Comparison of ENCODE assay signal across 35 cellular contexts in the genomic region with DNA sequence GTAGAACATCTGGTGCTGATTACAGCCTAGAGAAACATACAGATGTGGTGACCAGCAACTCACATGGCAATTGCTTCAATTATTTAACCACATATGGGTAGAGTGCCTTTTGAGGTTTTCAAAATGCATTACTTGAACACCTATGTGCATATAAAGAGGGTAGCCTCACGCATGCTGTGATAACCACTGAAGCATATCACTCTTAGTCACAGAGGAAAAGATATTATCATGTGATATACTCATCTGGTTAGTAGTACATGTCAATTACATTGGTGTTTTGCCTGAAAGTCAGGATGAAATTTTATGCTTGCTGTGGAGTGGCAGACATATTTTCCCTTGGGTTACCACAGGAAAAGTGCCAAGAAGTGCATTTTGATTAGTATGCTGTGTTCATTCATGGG.
A peak's percentile ranks its signal among the peaks of the same experiment; 100 is the strongest.
DNase-seq lines count a peak whose midpoint lies in the region; ATAC-seq and TF ChIP-seq lines count a peak whose summit lies in the region.
"Had no signal": no experiment of that assay in that cellular context is flagged by ENCODE, and none has a peak within 500 bp of the region (broad histone marks: within the 10 kb centered on the region; RNA-seq: fewer than 3 reads in every experiment).

No MANE protein-coding gene starts in this region.

- DNase-seq in EH (ENCODE audit: low read depth) (peak; percentile 33), SK-N-MC (ENCODE audit: low read depth, low spot score) (peak; percentile 67), fibroblast of gingiva (ENCODE audit: low read depth) (peak; percentile 34), testis (no peak), islet precursor cell (no peak), heart left ventricle (no peak)
- DNase-seq: ACHN; activated CD4-positive, alpha-beta memory T cell treated with anti-CD3 and anti-CD28 coated beads, Interleukin-2, amount 10 ng/mL, durations not matched to agents 7 days and 5 days; activated naive CD4-positive, alpha-beta T cell treated with anti-CD3 and anti-CD28 coated beads, Interleukin-2, amount 50 U/mL, for 16 hours; BE2C; caudate nucleus; CD8-positive, alpha-beta T cell; cortex of kidney; effector memory CD8-positive, alpha-beta T cell; foreskin keratinocyte; HFFc6; KBM-7; lower lobe of right lung; midbrain; naive thymus-derived CD4-positive, alpha-beta T cell; NCI-H1092 treated with DMSO at 0.1 percent for 48 hours; NCI-H187; NCI-H2171 treated with DMSO at 0.1 percent for 48 hours; NCI-H524; NK-92 treated with Interleukin-12 subunit alpha and Interleukin-12 subunit beta, amount 100 ng/mL, for 24 hours; nucleus accumbens; stimulated activated CD4-positive, alpha-beta T cell treated with anti-CD3 and anti-CD28 coated beads, Interleukin-2, amount 100 ng/mL, for 48 hours; stimulated activated naive CD8-positive, alpha-beta T cell treated with anti-CD3 and anti-CD28 coated beads, Interleukin-15, amount 100 ng/mL, for 72 hours; thyroid gland had no signal

- no peaks in the 10 kb centered on the region for H3K36me3 ChIP-seq in SK-N-MC (ENCODE audit: insufficient read depth, low read length)
- H3K36me3 ChIP-seq in testis (ENCODE audit: low read depth, missing control alignments) = no peaks in the 10 kb centered on the region
- no peaks in the 10 kb centered on the region for H3K36me3 ChIP-seq in heart left ventricle
- H3K36me3 ChIP-seq: BE2C, lower lobe of right lung, prostate gland, thyroid gland, vagina had no signal

- no peak overlapping the region for H3K9ac ChIP-seq in SK-N-MC (ENCODE audit: insufficient read length)

- intact Hi-C loops in testis (cut with DNase I; ENCODE audit: low total_unique reads) (no loop called here), heart left ventricle (cut with DNase I) (loop anchor here in 1 of 10 donors (10.0 kb wide), 1 partner anchor 56 kb away; no protein-coding TSS in a partner anchor)

- H3K9me3 ChIP-seq in SK-N-MC (ENCODE audit: low read depth, low read length) (no peaks in the 10 kb centered on the region), testis (no peaks in the 10 kb centered on the region), heart left ventricle (no peaks in the 10 kb centered on the region)
- H3K9me3 ChIP-seq: BE2C, lower lobe of right lung, prostate gland, thyroid gland, vagina had no signal

- H3K4me1 ChIP-seq in testis (no peaks in the 10 kb centered on the region), heart left ventricle (no peaks in the 10 kb centered on the region)
- H3K4me1 ChIP-seq: BE2C, foreskin keratinocyte, lower lobe of right lung, prostate gland, thyroid gland, vagina had no signal

- peak; percentile 37 for ATAC-seq in GM19463 (IDR thresholded peaks at IDR 0.05; ENCODE audit: unreplicated experiment)
- ATAC-seq in HG02759 (IDR thresholded peaks at IDR 0.05; ENCODE audit: unreplicated experiment) = no peak
- no peak for ATAC-seq in heart left ventricle
- ATAC-seq: CD8-positive, alpha-beta T cell; effector memory CD8-positive, alpha-beta T cell; foreskin keratinocyte; lower lobe of right lung; naive thymus-derived CD4-positive, alpha-beta T cell; sciatic nerve; stimulated activated naive CD8-positive, alpha-beta T cell treated with anti-CD3 and anti-CD28 coated beads, Interleukin-15, amount 100 ng/mL, for 72 hours had no signal

- no peak for TF ChIP-seq POLR2A in testis (IDR thresholded peaks at IDR 0.05)
- TF ChIP-seq POLR2A in heart left ventricle (IDR thresholded peaks at IDR 0.05) = no peak

- H3K4me3 ChIP-seq in SK-N-MC = peak overlapping the region; percentile 54
- no peak overlapping the region for H3K4me3 ChIP-seq in testis
- no peak overlapping the region for H3K4me3 ChIP-seq in heart left ventricle
- H3K4me3 ChIP-seq: hepatocyte, lower lobe of right lung, prostate gland, thyroid gland, vagina had no signal

- H3K27me3 ChIP-seq in testis = no peaks in the 10 kb centered on the region
- H3K27me3 ChIP-seq in heart left ventricle = peaks cover 0 to 4% (median 0%) of the 10 kb centered on the region in 9 donors
- H3K27me3 ChIP-seq: BE2C, foreskin keratinocyte, hepatocyte, thyroid gland, vagina had no signal

- peak overlapping the region; percentile 87 for H3K27ac ChIP-seq in SK-N-MC
- H3K27ac ChIP-seq in testis = no peak overlapping the region
- H3K27ac ChIP-seq in heart left ventricle = no peak overlapping the region
- H3K27ac ChIP-seq: foreskin keratinocyte, hepatocyte, lower lobe of right lung, prostate gland, thyroid gland, vagina had no signal

- TF ChIP-seq CTCF in testis (IDR thresholded peaks at IDR 0.05) (no peak), heart left ventricle (IDR thresholded peaks at IDR 0.05) (no peak)

- 75 to 93% methylated on average over 1 of the region's 1 CpG for WGBS in testis, 2 donors
- WGBS in heart left ventricle, 4 donors = 63 to 92% (median 78%) methylated on average over 1 of the region's 1 CpG

Comparison
In these comparisons a context has a peak if more than half of its experiments do, and no peak if none do; other contexts are left out.
1. DNase-seq: peak in EH (single experiment), SK-N-MC (single experiment) and fibroblast of gingiva (single experiment); none in testis (single experiment), islet precursor cell (single experiment) and heart left ventricle (0 of 5).